ENCODE assay signal across 1 cellular context in the genomic region with DNA sequence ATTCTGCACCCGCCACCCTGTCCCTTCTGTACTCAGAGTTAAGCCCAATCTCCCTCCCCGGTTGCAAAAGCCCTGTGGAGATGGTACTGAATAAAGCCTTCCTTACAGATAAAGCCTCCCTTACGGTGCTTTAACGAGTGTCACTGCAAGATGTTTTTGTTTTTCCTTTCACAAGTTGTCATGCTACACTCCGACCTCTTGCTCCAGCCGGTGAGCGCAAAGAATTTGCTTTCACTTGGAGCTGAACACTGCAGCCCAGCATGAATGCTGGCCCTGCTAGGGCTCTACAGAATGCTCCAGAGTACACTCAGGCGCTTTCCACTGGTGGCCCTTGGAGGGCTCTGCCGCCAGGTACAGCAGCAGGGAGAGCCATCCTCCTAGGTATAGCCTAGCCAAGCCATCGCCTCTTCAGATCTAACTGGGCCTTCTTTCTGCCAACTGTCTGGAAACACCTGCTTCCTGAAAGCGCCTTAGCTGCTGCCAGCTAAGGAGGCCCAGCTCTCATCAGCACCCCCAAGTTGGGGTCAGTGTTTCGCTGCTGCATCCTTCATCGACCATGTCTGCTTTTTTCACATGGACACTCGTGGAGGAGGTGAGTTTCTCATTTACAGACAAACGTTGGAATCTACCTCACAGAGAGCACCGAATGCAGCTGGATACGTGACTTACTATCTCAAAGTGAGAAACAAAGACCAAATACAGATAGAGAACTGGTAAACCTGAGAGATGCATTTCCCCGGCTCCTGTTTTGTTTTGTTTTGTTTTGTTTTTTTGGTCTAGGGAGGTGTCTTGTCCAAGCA.
TF ChIP-seq lines count a peak whose summit lies in the region.

No MANE protein-coding gene starts in this region.

TF ChIP-seq in GM23338, 12 proteins besides CTCF, POLR2A, EP300 and RAD21 (continued from another document):
- TF ChIP-seq, protein P1, sequence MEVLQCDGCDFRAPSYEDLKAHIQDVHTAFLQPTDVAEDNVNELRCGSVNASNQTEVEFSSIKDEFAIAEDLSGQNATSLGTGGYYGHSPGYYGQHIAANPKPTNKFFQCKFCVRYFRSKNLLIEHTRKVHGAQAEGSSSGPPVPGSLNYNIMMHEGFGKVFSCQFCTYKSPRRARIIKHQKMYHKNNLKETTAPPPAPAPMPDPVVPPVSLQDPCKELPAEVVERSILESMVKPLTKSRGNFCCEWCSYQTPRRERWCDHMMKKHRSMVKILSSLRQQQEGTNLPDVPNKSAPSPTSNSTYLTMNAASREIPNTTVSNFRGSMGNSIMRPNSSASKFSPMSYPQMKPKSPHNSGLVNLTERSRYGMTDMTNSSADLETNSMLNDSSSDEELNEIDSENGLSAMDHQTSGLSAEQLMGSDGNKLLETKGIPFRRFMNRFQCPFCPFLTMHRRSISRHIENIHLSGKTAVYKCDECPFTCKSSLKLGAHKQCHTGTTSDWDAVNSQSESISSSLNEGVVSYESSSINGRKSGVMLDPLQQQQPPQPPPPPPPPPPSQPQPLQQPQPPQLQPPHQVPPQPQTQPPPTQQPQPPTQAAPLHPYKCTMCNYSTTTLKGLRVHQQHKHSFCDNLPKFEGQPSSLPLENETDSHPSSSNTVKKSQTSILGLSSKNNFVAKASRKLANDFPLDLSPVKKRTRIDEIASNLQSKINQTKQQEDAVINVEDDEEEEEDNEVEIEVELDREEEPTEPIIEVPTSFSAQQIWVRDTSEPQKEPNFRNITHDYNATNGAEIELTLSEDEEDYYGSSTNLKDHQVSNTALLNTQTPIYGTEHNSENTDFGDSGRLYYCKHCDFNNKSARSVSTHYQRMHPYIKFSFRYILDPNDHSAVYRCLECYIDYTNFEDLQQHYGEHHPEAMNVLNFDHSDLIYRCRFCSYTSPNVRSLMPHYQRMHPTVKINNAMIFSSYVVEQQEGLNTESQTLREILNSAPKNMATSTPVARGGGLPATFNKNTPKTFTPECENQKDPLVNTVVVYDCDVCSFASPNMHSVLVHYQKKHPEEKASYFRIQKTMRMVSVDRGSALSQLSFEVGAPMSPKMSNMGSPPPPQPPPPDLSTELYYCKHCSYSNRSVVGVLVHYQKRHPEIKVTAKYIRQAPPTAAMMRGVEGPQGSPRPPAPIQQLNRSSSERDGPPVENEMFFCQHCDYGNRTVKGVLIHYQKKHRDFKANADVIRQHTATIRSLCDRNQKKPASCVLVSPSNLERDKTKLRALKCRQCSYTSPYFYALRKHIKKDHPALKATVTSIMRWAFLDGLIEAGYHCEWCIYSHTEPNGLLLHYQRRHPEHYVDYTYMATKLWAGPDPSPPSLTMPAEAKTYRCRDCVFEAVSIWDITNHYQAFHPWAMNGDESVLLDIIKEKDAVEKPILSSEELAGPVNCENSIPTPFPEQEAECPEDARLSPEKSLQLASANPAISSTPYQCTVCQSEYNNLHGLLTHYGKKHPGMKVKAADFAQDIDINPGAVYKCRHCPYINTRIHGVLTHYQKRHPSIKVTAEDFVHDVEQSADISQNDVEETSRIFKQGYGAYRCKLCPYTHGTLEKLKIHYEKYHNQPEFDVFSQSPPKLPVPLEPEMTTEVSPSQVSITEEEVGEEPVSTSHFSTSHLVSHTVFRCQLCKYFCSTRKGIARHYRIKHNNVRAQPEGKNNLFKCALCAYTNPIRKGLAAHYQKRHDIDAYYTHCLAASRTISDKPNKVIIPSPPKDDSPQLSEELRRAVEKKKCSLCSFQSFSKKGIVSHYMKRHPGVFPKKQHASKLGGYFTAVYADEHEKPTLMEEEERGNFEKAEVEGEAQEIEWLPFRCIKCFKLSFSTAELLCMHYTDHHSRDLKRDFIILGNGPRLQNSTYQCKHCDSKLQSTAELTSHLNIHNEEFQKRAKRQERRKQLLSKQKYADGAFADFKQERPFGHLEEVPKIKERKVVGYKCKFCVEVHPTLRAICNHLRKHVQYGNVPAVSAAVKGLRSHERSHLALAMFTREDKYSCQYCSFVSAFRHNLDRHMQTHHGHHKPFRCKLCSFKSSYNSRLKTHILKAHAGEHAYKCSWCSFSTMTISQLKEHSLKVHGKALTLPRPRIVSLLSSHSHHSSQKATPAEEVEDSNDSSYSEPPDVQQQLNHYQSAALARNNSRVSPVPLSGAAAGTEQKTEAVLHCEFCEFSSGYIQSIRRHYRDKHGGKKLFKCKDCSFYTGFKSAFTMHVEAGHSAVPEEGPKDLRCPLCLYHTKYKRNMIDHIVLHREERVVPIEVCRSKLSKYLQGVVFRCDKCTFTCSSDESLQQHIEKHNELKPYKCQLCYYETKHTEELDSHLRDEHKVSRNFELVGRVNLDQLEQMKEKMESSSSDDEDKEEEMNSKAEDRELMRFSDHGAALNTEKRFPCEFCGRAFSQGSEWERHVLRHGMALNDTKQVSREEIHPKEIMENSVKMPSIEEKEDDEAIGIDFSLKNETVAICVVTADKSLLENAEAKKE (CRISPR knock-in tag; IDR thresholded peaks at IDR 0.05): no peak
TF ChIP-seq in GM23338: peak in this region for 0.
